In the genomic region with DNA sequence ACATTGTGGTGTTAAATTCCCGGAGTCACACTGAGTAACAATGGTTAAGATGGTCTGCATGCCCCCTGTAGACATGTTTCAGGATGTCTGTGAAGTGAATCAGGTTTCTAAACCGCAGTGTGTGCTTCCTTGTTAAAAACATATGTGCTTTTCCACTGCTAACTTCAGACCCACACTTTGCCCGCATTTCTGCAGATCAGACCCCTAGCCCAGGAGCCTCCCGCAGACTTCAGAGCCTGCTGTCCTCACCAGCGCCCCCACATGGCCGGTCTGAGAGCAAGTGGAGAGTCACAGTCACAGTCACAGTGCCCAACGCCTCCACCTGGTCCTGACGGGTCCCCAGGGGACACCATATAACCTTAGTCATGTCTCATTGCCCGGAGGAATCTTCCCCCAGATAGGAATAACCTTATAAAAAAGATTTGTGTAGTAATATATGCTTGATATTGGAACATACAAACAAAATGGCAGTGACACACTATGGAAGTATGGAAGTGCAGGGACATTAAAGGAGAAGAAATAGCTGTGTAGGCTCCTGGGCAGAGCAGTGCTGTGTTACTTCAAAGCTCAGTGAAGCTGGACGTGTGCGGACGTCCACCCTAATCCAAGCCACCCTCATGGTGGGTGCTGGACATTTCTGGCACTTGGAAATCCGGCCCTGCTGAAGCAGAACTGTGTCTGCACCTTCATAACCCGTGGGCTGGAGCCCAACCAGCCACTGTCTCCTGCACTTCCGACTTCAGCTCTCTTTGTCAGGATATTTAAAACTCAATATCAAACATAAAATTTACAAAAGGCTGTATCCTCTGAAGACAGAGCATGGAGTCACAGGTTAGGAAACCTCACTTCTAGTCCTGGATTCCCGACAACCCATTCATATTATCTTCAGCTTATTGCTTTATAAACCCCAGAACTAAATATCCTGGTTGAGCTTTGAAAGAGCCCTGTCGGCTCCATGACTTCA, we compare ENCODE assay signal across 9 cellular contexts.
DNase-seq lines count a peak whose midpoint lies in the region; ATAC-seq lines count a peak whose summit lies in the region.
"Had no signal": no experiment of that assay in that cellular context is flagged by ENCODE, and none has a peak within 500 bp of the region (broad histone marks: within the 10 kb centered on the region; RNA-seq: fewer than 3 reads in every experiment).

No MANE protein-coding gene starts in this region.

- no peaks in the 10 kb centered on the region for H3K36me3 Mint-ChIP-seq in stimulated activated effector memory CD8-positive, alpha-beta T cell treated with anti-CD3 and anti-CD28 coated beads, Interleukin-12 subunit alpha, Interleukin-12 subunit beta, amount 100 ng/mL, for 72 hours

- no peaks in the 10 kb centered on the region for H3K9me3 Mint-ChIP-seq in stimulated activated effector memory CD8-positive, alpha-beta T cell treated with anti-CD3 and anti-CD28 coated beads, Interleukin-12 subunit alpha, Interleukin-12 subunit beta, amount 100 ng/mL, for 72 hours

- DNase-seq in activated T-cell treated with anti-CD3 and anti-CD28 coated beads for 48 hours (ENCODE audit: low read depth) (peak; percentile 44), T-helper 9 cell (peak; percentile 32), fibroblast of peridontal ligament (ENCODE audit: extremely low read depth) (peak; percentile 47), NCI-H524 (lab: John Stamatoyannopoulos, UW) (no peak), DMS114 treated with DMSO at 0.1 percent for 48 hours (lab: John Stamatoyannopoulos, UW; ENCODE audit: unreplicated experiment) (no peak)
- DNase-seq in activated T-cell treated with anti-CD3 and anti-CD28 coated beads, Interleukin-2, amount 50 U/mL, for 1 hour = no peak
- no peak for DNase-seq in stimulated activated effector memory CD8-positive, alpha-beta T cell treated with anti-CD3 and anti-CD28 coated beads, Interleukin-12 subunit alpha, Interleukin-12 subunit beta, amount 100 ng/mL, for 72 hours (ENCODE audit: low spot score in 2 of 2)
- DNase-seq: NCI-H2171 had no signal

- H3K4me3 Mint-ChIP-seq in stimulated activated effector memory CD8-positive, alpha-beta T cell treated with anti-CD3 and anti-CD28 coated beads, Interleukin-12 subunit alpha, Interleukin-12 subunit beta, amount 100 ng/mL, for 72 hours = no peak overlapping the region

- H3K27ac Mint-ChIP-seq in stimulated activated effector memory CD8-positive, alpha-beta T cell treated with anti-CD3 and anti-CD28 coated beads, Interleukin-12 subunit alpha, Interleukin-12 subunit beta, amount 100 ng/mL, for 72 hours = no peak overlapping the region

- peak; percentile 60 for ATAC-seq in stimulated activated effector memory CD8-positive, alpha-beta T cell treated with anti-CD3 and anti-CD28 coated beads, Interleukin-12 subunit alpha, Interleukin-12 subunit beta, amount 100 ng/mL, for 72 hours
- ATAC-seq in HG03442 (IDR thresholded peaks at IDR 0.05; ENCODE audit: unreplicated experiment) = no peak

- peaks cover 24% of the 10 kb centered on the region for H3K4me1 Mint-ChIP-seq in stimulated activated effector memory CD8-positive, alpha-beta T cell treated with anti-CD3 and anti-CD28 coated beads, Interleukin-12 subunit alpha, Interleukin-12 subunit beta, amount 100 ng/mL, for 72 hours

Comparison
In these comparisons a context has a peak if more than half of its experiments do, and no peak if none do; other contexts are left out.
1. DNase-seq: peak in activated T-cell treated with anti-CD3 and anti-CD28 coated beads for 48 hours (single experiment), T-helper 9 cell (single experiment) and fibroblast of peridontal ligament (single experiment); none in activated T-cell treated with anti-CD3 and anti-CD28 coated beads, Interleukin-2, amount 50 U/mL, for 1 hour (single experiment), stimulated activated effector memory CD8-positive, alpha-beta T cell treated with anti-CD3 and anti-CD28 coated beads, Interleukin-12 subunit alpha, Interleukin-12 subunit beta, amount 100 ng/mL, for 72 hours (0 of 2), NCI-H524 (0 of 2) and DMS114 treated with DMSO at 0.1 percent for 48 hours (single experiment).